ENCODE assay signal across 3 cellular contexts in the genomic region with DNA sequence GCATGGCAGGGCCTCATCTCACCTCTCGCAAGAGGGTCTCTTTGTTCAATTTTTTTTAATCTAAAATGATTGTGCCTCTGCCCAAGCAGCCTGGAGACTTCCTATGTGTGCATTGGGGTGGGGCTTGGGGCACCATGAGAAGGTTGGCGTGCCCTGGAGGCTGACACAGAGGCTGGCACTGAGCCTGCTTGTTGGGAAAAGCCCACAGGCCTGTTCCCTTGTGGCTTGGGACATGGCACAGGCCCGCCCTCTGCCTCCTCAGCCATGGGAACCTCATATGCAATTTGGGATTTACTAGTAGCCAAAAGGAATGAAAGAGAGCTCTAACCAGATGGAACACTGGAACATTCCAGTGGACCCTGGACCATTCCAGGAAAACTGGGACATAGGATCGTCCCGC.
TF ChIP-seq lines count a peak whose summit lies in the region.

No MANE protein-coding gene starts in this region.

TF ChIP-seq in SK-N-SH, 30 proteins besides CTCF, POLR2A, EP300 and RAD21:
- no peak for TF ChIP-seq FOSL2 (IDR thresholded peaks at IDR 0.05; ENCODE audit: borderline replicate concordance, low read depth)
- TF ChIP-seq USF2 (IDR thresholded peaks at IDR 0.05; ENCODE audit: borderline replicate concordance, low read depth, low read length), result no peak

TF ChIP-seq in SK-N-SH treated with all-trans-retinoic acid at 6 μM for 48 hours, 23 proteins besides CTCF, POLR2A, EP300 and RAD21:
- no peak for TF ChIP-seq POU6F1 (CRISPR knock-in tag; IDR thresholded peaks at IDR 0.05; ENCODE audit: borderline replicate concordance, low read depth)
- no peak for TF ChIP-seq ZNF70 (CRISPR knock-in tag; IDR thresholded peaks at IDR 0.05)
- no peak for TF ChIP-seq BACH2 (CRISPR knock-in tag; IDR thresholded peaks at IDR 0.05; ENCODE audit: borderline replicate concordance)
- no peak for TF ChIP-seq ESRRG (CRISPR knock-in tag; IDR thresholded peaks at IDR 0.05)

TF ChIP-seq in GM12878, 131 proteins besides CTCF, POLR2A, EP300 and RAD21:
- TF ChIP-seq IRF4 (IDR thresholded peaks at IDR 0.05; ENCODE audit: low read depth, low read length) (no peak), SP1 (IDR thresholded peaks at IDR 0.05; ENCODE audit: low read depth, low read length) (no peak), RFX5 (IDR thresholded peaks at IDR 0.05; ENCODE audit: low read depth, low read length) (no peak), MEF2B (IDR thresholded peaks at IDR 0.05; ENCODE audit: partially characterized antibody, poor library complexity, severe bottlenecking) (no peak), USF2 (IDR thresholded peaks at IDR 0.05; ENCODE audit: borderline replicate concordance, low read depth, low read length) (no peak), STAT3 (IDR thresholded peaks at IDR 0.05; ENCODE audit: low read depth, low read length) (no peak), NR2C1 (IDR thresholded peaks at IDR 0.05) (no peak), FOXK2 (IDR thresholded peaks at IDR 0.05) (no peak), ZNF384 (IDR thresholded peaks at IDR 0.05; ENCODE audit: borderline replicate concordance, low read depth, low read length) (no peak), KLF5 (IDR thresholded peaks at IDR 0.05; ENCODE audit: partially characterized antibody) (no peak), CHD4 (IDR thresholded peaks at IDR 0.05) (no peak), SUPT20H (IDR thresholded peaks at IDR 0.05; ENCODE audit: borderline replicate concordance, control insufficient read depth, low read depth, low read length) (no peak), IKZF1 (conservative IDR thresholded peaks at IDR 0.05) (no peak), STAT1 (conservative IDR thresholded peaks at IDR 0.05) (no peak), YY1 (IDR thresholded peaks at IDR 0.05; ENCODE audit: low read depth, low read length) (no peak), NKRF (conservative IDR thresholded peaks at IDR 0.05) (no peak), ZNF24 (IDR thresholded peaks at IDR 0.05) (no peak)
- TF ChIP-seq, protein P1, sequence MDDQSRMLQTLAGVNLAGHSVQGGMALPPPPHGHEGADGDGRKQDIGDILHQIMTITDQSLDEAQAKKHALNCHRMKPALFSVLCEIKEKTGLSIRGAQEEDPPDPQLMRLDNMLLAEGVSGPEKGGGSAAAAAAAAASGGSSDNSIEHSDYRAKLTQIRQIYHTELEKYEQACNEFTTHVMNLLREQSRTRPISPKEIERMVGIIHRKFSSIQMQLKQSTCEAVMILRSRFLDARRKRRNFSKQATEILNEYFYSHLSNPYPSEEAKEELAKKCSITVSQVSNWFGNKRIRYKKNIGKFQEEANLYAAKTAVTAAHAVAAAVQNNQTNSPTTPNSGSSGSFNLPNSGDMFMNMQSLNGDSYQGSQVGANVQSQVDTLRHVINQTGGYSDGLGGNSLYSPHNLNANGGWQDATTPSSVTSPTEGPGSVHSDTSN (IDR thresholded peaks at IDR 0.05; ENCODE audit: insufficient replicate concordance, low read depth, low read length), result no peak
